ENCODE assay signal across 1 cellular context in genomic region chr6:16420332-16420714, GRCh38.
TF ChIP-seq lines count a peak whose summit lies in the region.

No MANE protein-coding gene starts in this region.

TF ChIP-seq in SK-N-SH, 30 proteins besides CTCF, POLR2A, EP300 and RAD21:
- TF ChIP-seq TCF12 (IDR thresholded peaks at IDR 0.05) (no peak), JUND (IDR thresholded peaks at IDR 0.05) (no peak), TAF1 (IDR thresholded peaks at IDR 0.05; ENCODE audit: borderline replicate concordance, low read depth, low read length) (no peak), CHD2 (IDR thresholded peaks at IDR 0.05; ENCODE audit: low read length, partially characterized antibody) (no peak), USF2 (IDR thresholded peaks at IDR 0.05; ENCODE audit: borderline replicate concordance, low read depth, low read length) (no peak)
TF ChIP-seq in SK-N-SH: peak in this region for 0.
